8 cellular contexts compared by ENCODE assay signal in genomic region chr17:15945493-15946209, GRCh38. TPM values are rescaled to one million over a fixed set of nuclear protein-coding genes. Genes with fewer than 3 reads are reported as not detected.
DNase-seq lines count a peak whose midpoint lies in the region; TF ChIP-seq lines count a peak whose summit lies in the region.

No MANE protein-coding gene starts in this region.

- no TSS peak for BruUV-seq in PC-9 (replicated peaks; lab: Mats Ljungman, UMichigan)

- CTCF ChIA-PET in PC-9 (lab: Charles Lee), result interaction anchor here (0.5 to 1.8 kb wide), 6 partner anchors 12 to 54 kb away, joined by 3 to 14 read pairs (median 5); partner anchors contain the start of genes TTC19 and ZSWIM7

- H2AFZ ChIP-seq in PC-9 (no peak overlapping the region), mesenchymal stem cell (ENCODE audit: low read depth, low read length) (peak overlapping the region; percentile 48), MM.1S (ENCODE audit: low read length) (no peak overlapping the region)

- peak overlapping the region; percentile 92 for H3K27ac ChIP-seq in PC-9
- H3K27ac ChIP-seq in colonic mucosa, result peak overlapping the region; percentile 89
- H3K27ac ChIP-seq in mesenchymal stem cell (ENCODE audit: low read length, poor library complexity, severe bottlenecking), result no peak overlapping the region
- H3K27ac ChIP-seq in subcutaneous abdominal adipose tissue (ENCODE audit: low read depth, low read length), result no peak overlapping the region
- no peak overlapping the region for H3K27ac ChIP-seq in MM.1S (ENCODE audit: low read length)

- POLR2A ChIA-PET in PC-9 (lab: Charles Lee; ENCODE audit: unreplicated experiment), result interaction anchor here (0.6 to 0.7 kb wide), 4 partner anchors 50 to 653 kb away, joined by 3 to 5 read pairs (median 4); no protein-coding TSS in a partner anchor

- peak overlapping the region; percentile 91 for H2BK15ac ChIP-seq in mesenchymal stem cell (ENCODE audit: low read depth, poor library complexity, severe bottlenecking)

- H3K36me3 ChIP-seq in PC-9 (ENCODE audit: low read depth), result 0 out of 2 replicates have a peak, but pooled peaks cover 7% of the 10 kb centered on the region
- no peaks in the 10 kb centered on the region for H3K36me3 ChIP-seq in colonic mucosa
- H3K36me3 ChIP-seq in mesenchymal stem cell (ENCODE audit: control insufficient read depth in 1 of 2, insufficient read depth in 2 of 2, low read depth in 1 of 2, low read length in 2 of 2), result peaks cover 0 to 7% of the 10 kb centered on the region in 2 experiments
- no peaks in the 10 kb centered on the region for H3K36me3 ChIP-seq in subcutaneous abdominal adipose tissue (ENCODE audit: control insufficient read depth in 5 of 5, insufficient read depth in 5 of 5, low read length in 5 of 5)
- no peaks in the 10 kb centered on the region for H3K36me3 ChIP-seq in MM.1S (replicated peaks; ENCODE audit: insufficient read depth, low read length)

- H3K9me2 ChIP-seq in PC-9 (ENCODE audit: insufficient read depth), result no peaks in the 10 kb centered on the region
- H3K9me2 ChIP-seq in MM.1S (replicated peaks; ENCODE audit: insufficient read depth, low read length), result no peaks in the 10 kb centered on the region

- H3K14ac ChIP-seq in mesenchymal stem cell (ENCODE audit: low read length in 2 of 2), result peak overlapping the region in 1 of 2 experiments; percentile 84

- H3K18ac ChIP-seq in mesenchymal stem cell (ENCODE audit: low read depth in 1 of 2, low read length in 2 of 2), result peak overlapping the region; percentile 72 to 98

- H3K4ac ChIP-seq in mesenchymal stem cell (ENCODE audit: low read depth in 1 of 2, low read length in 2 of 2), result peak overlapping the region; percentile 1 to 96

- 7% methylated on average over 68 of the region's 68 CpGs for whole genome bisulfite sequencing in mesenchymal stem cell

- H3K9ac ChIP-seq in colonic mucosa (ENCODE audit: low read depth in 2 of 2, low read length in 2 of 2), result peak overlapping the region; percentile 67 to 91
- H3K9ac ChIP-seq in mesenchymal stem cell (ENCODE audit: low read length), result peak overlapping the region; percentile 86
- peak overlapping the region in 2 of 5 donors; percentile 37 to 40 for H3K9ac ChIP-seq in subcutaneous abdominal adipose tissue (ENCODE audit: low read length in 5 of 5)
- H3K9ac ChIP-seq in MM.1S (ENCODE audit: low read length), result no peak overlapping the region

- H3K27me3 ChIP-seq in PC-9 (ENCODE audit: insufficient read depth, low read depth), result no peaks in the 10 kb centered on the region
- H3K27me3 ChIP-seq in colonic mucosa, result no peaks in the 10 kb centered on the region
- H3K27me3 ChIP-seq in mesenchymal stem cell (ENCODE audit: control insufficient read depth in 1 of 2, insufficient read depth in 1 of 2, low read length in 2 of 2), result peaks cover 0 to 8% of the 10 kb centered on the region in 2 experiments
- H3K27me3 ChIP-seq in subcutaneous abdominal adipose tissue (ENCODE audit: control insufficient read depth in 5 of 5, insufficient read depth in 4 of 5, low read length in 5 of 5), result peaks cover 4 to 17% (median 11%) of the 10 kb centered on the region in 5 donors
- no peaks in the 10 kb centered on the region for H3K27me3 ChIP-seq in MM.1S (replicated peaks; ENCODE audit: insufficient read depth, low read length)

- no peaks in the 10 kb centered on the region for H4K20me1 ChIP-seq in PC-9 (ENCODE audit: insufficient read depth)
- no peaks in the 10 kb centered on the region for H4K20me1 ChIP-seq in MM.1S (ENCODE audit: insufficient read depth, low read length)

- H3K4me3 ChIP-seq in GM08714 (ENCODE audit: low read length) (peak overlapping the region; percentile 50; the same call in 1 of the 2 replicates), PC-9 (peak overlapping the region; percentile 91), colonic mucosa (peak overlapping the region; percentile 70), mesenchymal stem cell (ENCODE audit: insufficient read depth in 1 of 2, low read depth in 1 of 2, low read length in 2 of 2) (peak overlapping the region; percentile 62 to 84), subcutaneous abdominal adipose tissue (ENCODE audit: low read depth in 1 of 5, low read length in 5 of 5) (peak overlapping the region; percentile 58 to 77 (median 76)), MM.1S (ENCODE audit: low read length) (no peak overlapping the region)

- H3K9me3 ChIP-seq in PC-9 (ENCODE audit: insufficient read depth, low read depth) (no peaks in the 10 kb centered on the region), colonic mucosa (no peaks in the 10 kb centered on the region), mesenchymal stem cell (ENCODE audit: control insufficient read depth, low read length) (no peaks in the 10 kb centered on the region), subcutaneous abdominal adipose tissue (ENCODE audit: control insufficient read depth in 5 of 5, low read length in 5 of 5) (no peaks in the 10 kb centered on the region), MM.1S (replicated peaks; ENCODE audit: insufficient read depth, low read length) (no peaks in the 10 kb centered on the region)

- H4K8ac ChIP-seq in mesenchymal stem cell (ENCODE audit: low read length), result peak overlapping the region; percentile 83

- H3F3A ChIP-seq in PC-9 (ENCODE audit: insufficient read depth, low read depth) (peaks cover 22% of the 10 kb centered on the region; the same call in 1 of the 2 replicates), MM.1S (ENCODE audit: insufficient read depth, low read length) (no peaks in the 10 kb centered on the region)

- H3K4me2 ChIP-seq in PC-9 (peak overlapping the region; percentile 96), mesenchymal stem cell (ENCODE audit: low read length, poor library complexity, severe bottlenecking) (peak overlapping the region; percentile 97), MM.1S (ENCODE audit: low read depth, low read length) (no peak overlapping the region)

- H2BK12ac ChIP-seq in mesenchymal stem cell (ENCODE audit: low read length in 2 of 2), result peak overlapping the region; percentile 15 to 51

- no peak overlapping the region for H2AK5ac ChIP-seq in mesenchymal stem cell (ENCODE audit: low read length, severe bottlenecking)

- DNase-seq in PC-9 (no peak), colonic mucosa (peak; percentile 46), mesenchymal stem cell (peak; percentile 62), MM.1S (no peak), NCI-H774 (lab: John Stamatoyannopoulos, UW) (no peak), KBM-7 (no peak)

- H3K23ac ChIP-seq in mesenchymal stem cell (ENCODE audit: low read length in 2 of 2), result peak overlapping the region in 1 of 2 experiments; percentile 95

- in situ Hi-C loops in KBM-7 (cut with MboI; ENCODE audit: low pct_unique_long_range_greater_than_20kb, low sequenced_read_pairs), result no loop called here

- intact Hi-C loops in PC-9 (cut with micrococcal nuclease; ENCODE audit: unreplicated experiment) (loop anchor here (1.0 to 2.0 kb wide), 4 partner anchors 17 to 53 kb away; no protein-coding TSS in a partner anchor), colonic mucosa (cut with DNase I) (loop anchor here (2.0 kb wide), 1 partner anchor 51 kb away; no protein-coding TSS in a partner anchor)

- peaks cover 14% of the 10 kb centered on the region for H3K79me1 ChIP-seq in mesenchymal stem cell (replicated peaks; ENCODE audit: low read length, poor library complexity, severe bottlenecking)

- TF ChIP-seq CTCF in PC-9 (conservative IDR thresholded peaks at IDR 0.05), result no peak
- no peak for TF ChIP-seq CTCF in colonic mucosa (IDR thresholded peaks at IDR 0.05)
- no peak for TF ChIP-seq CTCF in MM.1S (IDR thresholded peaks at IDR 0.05; ENCODE audit: low read length)

- no peak overlapping the region for H2BK5ac ChIP-seq in mesenchymal stem cell (ENCODE audit: low read depth, low read length, poor library complexity, severe bottlenecking)

- peaks cover 54% of the 10 kb centered on the region for H3K79me2 ChIP-seq in PC-9 (ENCODE audit: low read depth)
- no peaks in the 10 kb centered on the region for H3K79me2 ChIP-seq in MM.1S (ENCODE audit: low read length)

- H2BK120ac ChIP-seq in mesenchymal stem cell (ENCODE audit: low read depth, low read length), result peak overlapping the region; percentile 45

- peak overlapping the region; percentile 65 for H4K91ac ChIP-seq in mesenchymal stem cell (ENCODE audit: low read length)

- H3K4me1 ChIP-seq in PC-9 (replicated peaks; ENCODE audit: insufficient read depth) (peaks cover 26% of the 10 kb centered on the region), colonic mucosa (no peaks in the 10 kb centered on the region), mesenchymal stem cell (ENCODE audit: control insufficient read depth, insufficient read depth, low read depth, low read length) (peaks cover 35% of the 10 kb centered on the region), subcutaneous abdominal adipose tissue (ENCODE audit: control insufficient read depth in 5 of 5, insufficient read depth in 5 of 5, low read length in 5 of 5) (peaks cover 2 to 37% (median 29%) of the 10 kb centered on the region in 5 donors), MM.1S (ENCODE audit: low read length) (no peaks in the 10 kb centered on the region)

RNA-seq across cellular contexts. Expression of gene ADORA2B, which starts 0.7 kb away (rescaled TPM):
- 32.6 and 42.7 TPM in 2 replicates for total RNA-seq in PC-9 (2021)
- total RNA-seq in colonic mucosa, result 10 to 100 TPM; 20.8 to 39.4 TPM
- 23.8 TPM for polyA plus RNA-seq in mesenchymal stem cell (2013, experiment 1 of 2)
- polyA plus RNA-seq in mesenchymal stem cell (2013, experiment 2 of 2), result 25.7 TPM

RNA-seq across cellular contexts. Expression of gene ZSWIM7, which starts 53.9 kb away (rescaled TPM):
- total RNA-seq in PC-9 (2021) (13.0 and 19.1 TPM in 2 replicates), colonic mucosa (10 to 100 TPM; 17.7 to 18.8 TPM)
- 16.4 TPM for polyA plus RNA-seq in mesenchymal stem cell (2013, experiment 1 of 2)
- 16.5 TPM for polyA plus RNA-seq in mesenchymal stem cell (2013, experiment 2 of 2)

RNA-seq across cellular contexts. Expression of gene TTC19, which starts 54.0 kb away (rescaled TPM):
- 53.5 and 74.7 TPM in 2 replicates for total RNA-seq in PC-9 (2021)
- total RNA-seq in colonic mucosa, result 10 to 100 TPM; 44.5 to 55.2 TPM
- 14.5 TPM for polyA plus RNA-seq in mesenchymal stem cell (2013, experiment 1 of 2)
- 15.3 TPM for polyA plus RNA-seq in mesenchymal stem cell (2013, experiment 2 of 2)

Comparison
In these comparisons a context has a peak if more than half of its experiments do, and no peak if none do; other contexts are left out.
1. DNase-seq: peak in colonic mucosa (single experiment) and mesenchymal stem cell (single experiment); none in PC-9 (0 of 2), MM.1S (single experiment), NCI-H774 (single experiment) and KBM-7 (single experiment).
2. H3K27ac ChIP-seq: peak in PC-9 (single experiment) and colonic mucosa (single experiment); none in mesenchymal stem cell (single experiment), subcutaneous abdominal adipose tissue (single experiment) and MM.1S (single experiment).